Comparison of ENCODE assay signal across 26 cellular contexts in the genomic region with DNA sequence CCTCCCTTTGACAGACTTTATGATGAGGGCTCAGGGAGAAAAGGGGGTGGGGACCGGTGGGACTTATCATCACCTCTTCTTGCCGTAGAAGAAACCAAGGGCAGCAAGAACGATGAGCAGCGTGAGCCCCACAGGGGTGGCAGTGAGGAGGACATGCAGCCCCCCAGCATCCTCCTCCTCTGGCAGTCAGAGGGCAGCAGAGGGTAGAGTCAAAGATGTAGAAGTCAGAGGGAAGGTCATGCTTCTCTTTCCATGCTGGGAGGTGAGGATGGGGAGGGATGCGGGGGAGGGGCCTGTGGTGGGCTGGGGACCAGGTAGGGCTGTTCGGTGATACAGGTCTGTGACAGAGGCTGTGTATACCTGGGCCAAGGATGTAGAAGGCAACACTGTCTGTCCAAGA. TPM values are rescaled to one million over a fixed set of nuclear protein-coding genes. Genes with fewer than 3 reads are reported as not detected.
A peak's percentile ranks its signal among the peaks of the same experiment; 100 is the strongest.
DNase-seq lines count a peak whose midpoint lies in the region; ATAC-seq and TF ChIP-seq lines count a peak whose summit lies in the region.
"Had no signal": no experiment of that assay in that cellular context is flagged by ENCODE, and none has a peak within 500 bp of the region (broad histone marks: within the 10 kb centered on the region; RNA-seq: fewer than 3 reads in every experiment).

No MANE protein-coding gene starts in this region.

- ATAC-seq in natural killer cell (no peak), activated B cell treated with CpG ODN at 0.5 μM for 24 hours (ENCODE audit: low read depth) (no peak), GM21619 (IDR thresholded peaks at IDR 0.05; ENCODE audit: unreplicated experiment) (no peak), GM21515 (IDR thresholded peaks at IDR 0.05; ENCODE audit: unreplicated experiment) (no peak)
- ATAC-seq in natural killer cell treated with Interleukin-12 subunit alpha and Interleukin-12 subunit beta and Interleukin-15 and Interleukin-18, amount 100 ng/mL, for 72 hours, result no peak
- ATAC-seq in stimulated activated naive CD8-positive, alpha-beta T cell treated with anti-CD3 and anti-CD28 coated beads, Interleukin-15, amount 100 ng/mL, for 72 hours, result no peak
- ATAC-seq in stimulated activated memory B cell treated with anti-CD40 and anti-IgM and Interleukin-4, amounts not matched to agents 10 μg/mL and 1 μg/mL and 100 μg/mL, for 72 hours, result no peak
- ATAC-seq: right cardiac atrium had no signal

- H3K9me3 Mint-ChIP-seq in natural killer cell (no peaks in the 10 kb centered on the region), activated B cell treated with CpG ODN at 0.5 μM for 24 hours (no peaks in the 10 kb centered on the region)
- H3K9me3 Mint-ChIP-seq in natural killer cell treated with Interleukin-12 subunit alpha and Interleukin-12 subunit beta and Interleukin-15 and Interleukin-18, amount 100 ng/mL, for 72 hours, result no peaks in the 10 kb centered on the region
- H3K9me3 Mint-ChIP-seq in stimulated activated naive CD8-positive, alpha-beta T cell treated with anti-CD3 and anti-CD28 coated beads, Interleukin-15, amount 100 ng/mL, for 72 hours, result no peaks in the 10 kb centered on the region
- H3K9me3 Mint-ChIP-seq in stimulated activated memory B cell treated with anti-CD40 and anti-IgM and Interleukin-4, amounts not matched to agents 10 μg/mL and 1 μg/mL and 100 μg/mL, for 72 hours, result no peaks in the 10 kb centered on the region

- H3K27ac Mint-ChIP-seq in natural killer cell (peak overlapping the region in 1 of 2 donors; percentile 12), activated B cell treated with CpG ODN at 0.5 μM for 24 hours (no peak overlapping the region)
- no peak overlapping the region for H3K27ac Mint-ChIP-seq in natural killer cell treated with Interleukin-12 subunit alpha and Interleukin-12 subunit beta and Interleukin-15 and Interleukin-18, amount 100 ng/mL, for 72 hours
- peak overlapping the region in 1 of 2 donors; percentile 81 for H3K27ac Mint-ChIP-seq in stimulated activated naive CD8-positive, alpha-beta T cell treated with anti-CD3 and anti-CD28 coated beads, Interleukin-15, amount 100 ng/mL, for 72 hours
- no peak overlapping the region for H3K27ac Mint-ChIP-seq in stimulated activated memory B cell treated with anti-CD40 and anti-IgM and Interleukin-4, amounts not matched to agents 10 μg/mL and 1 μg/mL and 100 μg/mL, for 72 hours
- H3K27ac Mint-ChIP-seq: B cell had no signal

- DNase-seq in natural killer cell (no peak), activated B cell treated with CpG ODN at 0.5 μM for 24 hours (no peak), epithelial cell of proximal tubule (ENCODE audit: low read depth) (no peak)
- DNase-seq in natural killer cell treated with Interleukin-12 subunit alpha and Interleukin-12 subunit beta and Interleukin-15 and Interleukin-18, amount 100 ng/mL, for 72 hours (ENCODE audit: low spot score), result no peak
- DNase-seq in stimulated activated naive CD8-positive, alpha-beta T cell treated with anti-CD3 and anti-CD28 coated beads, Interleukin-15, amount 100 ng/mL, for 72 hours, result no peak
- DNase-seq: activated CD8-positive, alpha-beta memory T cell treated with anti-CD3 and anti-CD28 coated beads, Interleukin-2, amount 50 U/mL, for 48 hours; colonic mucosa; effector CD8-positive, alpha-beta T cell; erythroblast; GOT3; left ventricle myocardium inferior; mesenchymal stem cell; NCI-H1048; NCI-H1694; NCI-H446; NCI-H774; right cardiac atrium; SIG-M5; stimulated activated CD4-positive, alpha-beta T cell treated with anti-CD3 and anti-CD28 coated beads, Interleukin-1b, Interleukin-23, amount 100 ng/mL, for 48 hours had no signal

- H3K4me1 Mint-ChIP-seq in natural killer cell (peaks cover 15 to 43% of the 10 kb centered on the region in 2 donors), activated B cell treated with CpG ODN at 0.5 μM for 24 hours (peaks cover 18% of the 10 kb centered on the region)
- peaks cover 11 to 32% of the 10 kb centered on the region in 2 donors for H3K4me1 Mint-ChIP-seq in natural killer cell treated with Interleukin-12 subunit alpha and Interleukin-12 subunit beta and Interleukin-15 and Interleukin-18, amount 100 ng/mL, for 72 hours (ENCODE audit: low read depth in 2 of 2)
- H3K4me1 Mint-ChIP-seq in stimulated activated naive CD8-positive, alpha-beta T cell treated with anti-CD3 and anti-CD28 coated beads, Interleukin-15, amount 100 ng/mL, for 72 hours, result peaks cover 57% of the 10 kb centered on the region
- peaks cover 29% of the 10 kb centered on the region for H3K4me1 Mint-ChIP-seq in stimulated activated memory B cell treated with anti-CD40 and anti-IgM and Interleukin-4, amounts not matched to agents 10 μg/mL and 1 μg/mL and 100 μg/mL, for 72 hours

- H3K4me3 ChIP-seq in epithelial cell of proximal tubule (ENCODE audit: low read depth, low read length), result no peak overlapping the region
- H3K4me3 ChIP-seq: colonic mucosa, left ventricle myocardium inferior, smooth muscle cell, tibial nerve had no signal

- H3K27me3 Mint-ChIP-seq in natural killer cell (ENCODE audit: low read depth in 2 of 2) (peaks cover 25 to 52% of the 10 kb centered on the region in 2 donors), activated B cell treated with CpG ODN at 0.5 μM for 24 hours (peaks cover 71% of the 10 kb centered on the region)
- peaks cover 34 to 39% of the 10 kb centered on the region in 2 donors for H3K27me3 Mint-ChIP-seq in natural killer cell treated with Interleukin-12 subunit alpha and Interleukin-12 subunit beta and Interleukin-15 and Interleukin-18, amount 100 ng/mL, for 72 hours
- peaks cover 93% of the 10 kb centered on the region for H3K27me3 Mint-ChIP-seq in stimulated activated naive CD8-positive, alpha-beta T cell treated with anti-CD3 and anti-CD28 coated beads, Interleukin-15, amount 100 ng/mL, for 72 hours
- peaks cover 97% of the 10 kb centered on the region for H3K27me3 Mint-ChIP-seq in stimulated activated memory B cell treated with anti-CD40 and anti-IgM and Interleukin-4, amounts not matched to agents 10 μg/mL and 1 μg/mL and 100 μg/mL, for 72 hours

- TF ChIP-seq CTCF in natural killer cell (IDR thresholded peaks at IDR 0.05), result no peak
- TF ChIP-seq CTCF in activated B cell treated with CpG ODN at 0.5 μM for 24 hours (IDR thresholded peaks at IDR 0.05), result no peak
- peak; percentile 3 for TF ChIP-seq CTCF in epithelial cell of proximal tubule (conservative IDR thresholded peaks at IDR 0.05; ENCODE audit: low read depth, low read length)

- no peaks in the 10 kb centered on the region for H3K36me3 Mint-ChIP-seq in natural killer cell
- H3K36me3 Mint-ChIP-seq in natural killer cell treated with Interleukin-12 subunit alpha and Interleukin-12 subunit beta and Interleukin-15 and Interleukin-18, amount 100 ng/mL, for 72 hours, result no peaks in the 10 kb centered on the region
- H3K36me3 Mint-ChIP-seq in activated B cell treated with CpG ODN at 0.5 μM for 24 hours (ENCODE audit: low read depth), result no peaks in the 10 kb centered on the region
- H3K36me3 Mint-ChIP-seq in stimulated activated memory B cell treated with anti-CD40 and anti-IgM and Interleukin-4, amounts not matched to agents 10 μg/mL and 1 μg/mL and 100 μg/mL, for 72 hours, result no peaks in the 10 kb centered on the region

- POLR2A ChIA-PET in activated B cell treated with CpG ODN at 0.5 μM for 24 hours (lab: Charles Lee), result no interaction called here

- CTCF ChIA-PET in activated B cell treated with CpG ODN at 0.5 μM for 24 hours (lab: Charles Lee), result no interaction called here

- intact Hi-C loops in natural killer cell (cut with micrococcal nuclease), result no loop called here
- intact Hi-C loops in activated B cell treated with CpG ODN at 0.5 μM for 24 hours (cut with micrococcal nuclease), result no loop called here

- H3K4me3 Mint-ChIP-seq in natural killer cell, result peak overlapping the region; percentile 77
- no peak overlapping the region for H3K4me3 Mint-ChIP-seq in natural killer cell treated with Interleukin-12 subunit alpha and Interleukin-12 subunit beta and Interleukin-15 and Interleukin-18, amount 100 ng/mL, for 72 hours
- peak overlapping the region; percentile 35 for H3K4me3 Mint-ChIP-seq in activated B cell treated with CpG ODN at 0.5 μM for 24 hours
- peak overlapping the region; percentile 21 to 65 for H3K4me3 Mint-ChIP-seq in stimulated activated naive CD8-positive, alpha-beta T cell treated with anti-CD3 and anti-CD28 coated beads, Interleukin-15, amount 100 ng/mL, for 72 hours
- no peak overlapping the region for H3K4me3 Mint-ChIP-seq in stimulated activated memory B cell treated with anti-CD40 and anti-IgM and Interleukin-4, amounts not matched to agents 10 μg/mL and 1 μg/mL and 100 μg/mL, for 72 hours

RNA-seq across cellular contexts. Expression of a gene that starts 14.8 kb away (rescaled TPM):
- total RNA-seq in natural killer cell (under 1 TPM; 0.10 to 0.18 (median 0.14) TPM), activated B cell treated with CpG ODN at 0.5 μM for 24 hours (not detected in 2 replicates), epithelial cell of proximal tubule (not detected in 2 replicates)
- total RNA-seq in natural killer cell treated with Interleukin-12 subunit alpha and Interleukin-12 subunit beta and Interleukin-15 and Interleukin-18, amount 100 ng/mL, for 72 hours, result under 1 TPM; 0.14 TPM
- total RNA-seq: B cell, colonic mucosa, glomerular endothelial cell had no signal

RNA-seq across cellular contexts. Expression of a gene that starts 16.6 kb away (rescaled TPM):
- total RNA-seq in natural killer cell (10 to 100 TPM in 1 of 3 donors, 1 to 10 TPM in 2; 1.7 to 16.7 (median 2.4) TPM), activated B cell treated with CpG ODN at 0.5 μM for 24 hours (0.11 TPM in 1 of 2 replicates, not detected in the other), epithelial cell of proximal tubule (not detected in 2 replicates)
- total RNA-seq in natural killer cell treated with Interleukin-12 subunit alpha and Interleukin-12 subunit beta and Interleukin-15 and Interleukin-18, amount 100 ng/mL, for 72 hours, result 1 to 10 TPM; 1.4 to 8.1 TPM
- total RNA-seq: B cell had no signal

RNA-seq across cellular contexts. Expression of a gene that starts 27.5 kb away (rescaled TPM):
- total RNA-seq in natural killer cell (100 to 1,000 TPM; 155 to 324 (median 312) TPM), activated B cell treated with CpG ODN at 0.5 μM for 24 hours (1.7 and 2.3 TPM in 2 replicates), epithelial cell of proximal tubule (2.0 and 3.5 TPM in 2 replicates)
- total RNA-seq in natural killer cell treated with Interleukin-12 subunit alpha and Interleukin-12 subunit beta and Interleukin-15 and Interleukin-18, amount 100 ng/mL, for 72 hours, result 100 to 1,000 TPM; 153 to 188 TPM

RNA-seq across cellular contexts. Expression of a gene that starts 49.4 kb away (rescaled TPM):
- total RNA-seq in natural killer cell (1 to 10 TPM in 1 of 3 donors, under 1 TPM in 2; 0.52 to 1.4 (median 0.80) TPM), activated B cell treated with CpG ODN at 0.5 μM for 24 hours (not detected in 2 replicates), epithelial cell of proximal tubule (19.0 and 20.8 TPM in 2 replicates)
- total RNA-seq in natural killer cell treated with Interleukin-12 subunit alpha and Interleukin-12 subunit beta and Interleukin-15 and Interleukin-18, amount 100 ng/mL, for 72 hours, result under 1 TPM in 1 of 2 donors, not detected in 1; 0.64 TPM
- total RNA-seq: B cell had no signal

Comparison
In these comparisons a context has a peak if more than half of its experiments do, and no peak if none do; other contexts are left out.
1. H3K4me3 Mint-ChIP-seq: peak in natural killer cell (single experiment), activated B cell treated with CpG ODN at 0.5 μM for 24 hours (single experiment) and stimulated activated naive CD8-positive, alpha-beta T cell treated with anti-CD3 and anti-CD28 coated beads, Interleukin-15, amount 100 ng/mL, for 72 hours (2 of 2); none in natural killer cell treated with Interleukin-12 subunit alpha and Interleukin-12 subunit beta and Interleukin-15 and Interleukin-18, amount 100 ng/mL, for 72 hours (single experiment) and stimulated activated memory B cell treated with anti-CD40 and anti-IgM and Interleukin-4, amounts not matched to agents 10 μg/mL and 1 μg/mL and 100 μg/mL, for 72 hours (single experiment).
2. RNA of a gene that starts 27.5 kb away (total RNA-seq): 155 to 324 TPM in natural killer cell and 153 to 188 TPM in natural killer cell treated with Interleukin-12 subunit alpha and Interleukin-12 subunit beta and Interleukin-15 and Interleukin-18, amount 100 ng/mL, for 72 hours; 1.7 to 2.3 TPM in activated B cell treated with CpG ODN at 0.5 μM for 24 hours and 2.0 to 3.5 TPM in epithelial cell of proximal tubule; every median in the first group is over 10 times any median in the second.